ENCODE assay signal across 11 cellular contexts in genomic region chr14:99753225-99754140, GRCh38. TPM values are rescaled to one million over a fixed set of nuclear protein-coding genes. Genes with fewer than 3 reads are reported as not detected.
DNase-seq lines count a peak whose midpoint lies in the region; TF ChIP-seq lines count a peak whose summit lies in the region.
"Had no signal": no experiment of that assay in that cellular context is flagged by ENCODE, and none has a peak within 500 bp of the region (broad histone marks: within the 10 kb centered on the region; RNA-seq: fewer than 3 reads in every experiment).

No MANE protein-coding gene starts in this region.

- H3K27ac ChIP-seq in RWPE1 (peak overlapping the region; percentile 52), fibroblast of lung (ENCODE audit: insufficient read depth, low read length) (peak overlapping the region; percentile 31), testis (no peak overlapping the region)

- no peak overlapping the region for H3K9ac ChIP-seq in fibroblast of lung (ENCODE audit: insufficient read depth, low read length)

- H3K4me3 ChIP-seq in GM12864 (ENCODE audit: low read depth, low read length) (no peak overlapping the region), fibroblast of lung (replicated peaks in 1 of 4; ENCODE audit: control extremely low read depth in 1 of 4, insufficient read depth in 1 of 4, low read depth in 3 of 4, low read length in 4 of 4) (no peak overlapping the region), retinal pigment epithelial cell (ENCODE audit: low read length) (no peak overlapping the region), testis (no peak overlapping the region)
- H3K4me3 ChIP-seq: lung, spleen had no signal

- H4K20me1 ChIP-seq in fibroblast of lung (ENCODE audit: control insufficient read depth, extremely low read depth, insufficient read depth, low read length) = no peaks in the 10 kb centered on the region

- no peak overlapping the region for H2AFZ ChIP-seq in fibroblast of lung (ENCODE audit: low read length)

- TF ChIP-seq CTCF in GM12864 (IDR thresholded peaks at IDR 0.05; ENCODE audit: low read depth, low read length, missing control alignments) (peak; percentile 4), RWPE1 (conservative IDR thresholded peaks at IDR 0.05; ENCODE audit: low read depth) (no peak), fibroblast of lung (conservative IDR thresholded peaks at IDR 0.05 in 1 of 2, IDR thresholded peaks at IDR 0.05 in 1 of 2; ENCODE audit: low read depth in 1 of 2, low read length in 2 of 2) (no peak), retinal pigment epithelial cell (conservative IDR thresholded peaks at IDR 0.05; ENCODE audit: low read depth, low read length) (peak; percentile 27), testis (IDR thresholded peaks at IDR 0.05) (no peak)

- no peak overlapping the region for H3K4me2 ChIP-seq in fibroblast of lung (ENCODE audit: extremely low read depth, insufficient read depth, low read length)

- H3K27me3 ChIP-seq in fibroblast of lung (ENCODE audit: control insufficient read depth, insufficient read depth, low read length) (no peaks in the 10 kb centered on the region), testis (no peaks in the 10 kb centered on the region)

- H3K9me3 ChIP-seq in fibroblast of lung (ENCODE audit: control insufficient read depth, insufficient read depth, low read depth, low read length) (no peaks in the 10 kb centered on the region), testis (no peaks in the 10 kb centered on the region)
- H3K9me3 ChIP-seq: spleen had no signal

- no peaks in the 10 kb centered on the region for H3K79me2 ChIP-seq in fibroblast of lung (ENCODE audit: control insufficient read depth, insufficient read depth, low read length)

- POLR2A ChIA-PET in RWPE1 (lab: Yijun Ruan, JAX; ENCODE audit: low non-redundant PET) = no interaction called here

- no peak for TF ChIP-seq POLR2A in testis (IDR thresholded peaks at IDR 0.05)

- 72 to 80% methylated on average over 12 to 16 of the region's 16 CpGs for WGBS in testis, 2 donors

- no peaks in the 10 kb centered on the region for H3K36me3 ChIP-seq in fibroblast of lung (ENCODE audit: control insufficient read depth, insufficient read depth, low read length)
- H3K36me3 ChIP-seq in testis (ENCODE audit: low read depth, missing control alignments) = no peaks in the 10 kb centered on the region
- H3K36me3 ChIP-seq: spleen had no signal

- H3K4me1 ChIP-seq in fibroblast of lung (ENCODE audit: control insufficient read depth, extremely low read depth, insufficient read depth, low read length) (peaks cover 53% of the 10 kb centered on the region), testis (peaks cover 24% of the 10 kb centered on the region)

- CTCF ChIA-PET in RWPE1 (lab: Yijun Ruan, JAX) = interaction anchor here (2.1 kb wide), 1 partner anchor 23 kb away, joined by 13 read pairs; no protein-coding TSS in a partner anchor

- DNase-seq in GM12864 (ENCODE audit: low read depth) = no peak
- no peak for DNase-seq in RWPE1 (ENCODE audit: low spot score)
- DNase-seq in fibroblast of lung (ENCODE audit: low read depth in 2 of 2) = no peak
- DNase-seq in retinal pigment epithelial cell (ENCODE audit: low read depth) = no peak
- no peak for DNase-seq in dedifferentiated amniotic fluid mesenchymal stem cell (ENCODE audit: extremely low spot score)
- no peak for DNase-seq in COLO829 (ENCODE audit: low spot score)
- DNase-seq in NCI-H2227 treated with DMSO at 0.1 percent for 48 hours (lab: John Stamatoyannopoulos, UW) = no peak
- DNase-seq in testis = no peak
- DNase-seq: spleen, T-cell had no signal

- intact Hi-C loops in testis (cut with DNase I; ENCODE audit: low total_unique reads) = no loop called here

RNA-seq across cellular contexts. Expression of gene EML1, which starts 39.7 kb away (rescaled TPM):
- total RNA-seq in fibroblast of lung (36.2 and 74.5 TPM in 2 replicates), testis (10 to 100 TPM; 22.0 to 22.7 TPM)
- polyA plus RNA-seq in fibroblast of lung (22.4 and 25.5 TPM in 2 replicates), testis (ENCODE audit: insufficient read depth, low read depth, low replicate concordance) (18.1 TPM)
- polyA plus RNA-seq in fibroblast of lung (2012) = 21.6 and 24.6 TPM in 2 replicates
- 33.5 and 66.1 TPM in 2 replicates for polyA minus RNA-seq in fibroblast of lung (ENCODE audit: low replicate concordance)

Comparison
In these comparisons a context has a peak if more than half of its experiments do, and no peak if none do; other contexts are left out.
1. CTCF ChIP-seq: peak in GM12864 (single experiment) and retinal pigment epithelial cell (single experiment); none in RWPE1 (single experiment), fibroblast of lung (0 of 2) and testis (0 of 3).
2. H3K27ac ChIP-seq: peak in RWPE1 (single experiment) and fibroblast of lung (single experiment); none in testis (0 of 2).